Comparison of ENCODE assay signal across 17 cellular contexts in the genomic region with DNA sequence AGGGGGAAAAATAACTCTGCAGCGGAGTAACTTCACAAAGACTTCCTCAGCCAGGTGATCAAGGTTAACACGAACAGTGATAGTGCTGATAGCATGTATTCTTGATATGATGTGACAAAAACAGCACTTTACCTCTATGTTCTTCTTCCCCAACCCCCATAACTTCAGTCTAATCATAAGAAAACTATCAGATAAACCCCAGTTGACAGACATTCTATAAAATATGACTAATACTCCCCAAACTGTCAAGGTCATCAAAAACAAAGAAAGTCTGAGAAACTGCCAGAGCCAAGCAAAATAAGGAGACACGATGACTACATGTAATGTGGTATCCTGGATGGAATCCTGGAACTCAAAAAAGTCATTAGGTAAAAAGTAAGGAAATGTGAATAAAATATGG. TPM values are rescaled to one million over a fixed set of nuclear protein-coding genes. Genes with fewer than 3 reads are reported as not detected.
DNase-seq lines count a peak whose midpoint lies in the region; ATAC-seq and TF ChIP-seq lines count a peak whose summit lies in the region.
"Had no signal": no experiment of that assay in that cellular context is flagged by ENCODE, and none has a peak within 500 bp of the region (broad histone marks: within the 10 kb centered on the region; RNA-seq: fewer than 3 reads in every experiment).

No MANE protein-coding gene starts in this region.

- peaks cover 18 to 19% of the 10 kb centered on the region in 2 donors for H3K9me3 Mint-ChIP-seq in stimulated activated naive CD8-positive, alpha-beta T cell treated with anti-CD3 and anti-CD28 coated beads, Interleukin-15, amount 100 ng/mL, for 72 hours
- H3K9me3 Mint-ChIP-seq in activated naive CD8-positive, alpha-beta T cell treated with anti-CD3 and anti-CD28 coated beads for 36 hours = peaks cover 14% of the 10 kb centered on the region

- H3K4me3 ChIP-seq in foreskin fibroblast (ENCODE audit: low read depth in 1 of 2, low read length in 2 of 2) = no peak overlapping the region
- H3K4me3 ChIP-seq: coronary artery, MG63, upper lobe of left lung had no signal

- no peak overlapping the region for H3K27ac ChIP-seq in RWPE1
- H3K27ac ChIP-seq: coronary artery, upper lobe of left lung had no signal

- no peak overlapping the region for H3K27ac Mint-ChIP-seq in stimulated activated naive CD8-positive, alpha-beta T cell treated with anti-CD3 and anti-CD28 coated beads, Interleukin-15, amount 100 ng/mL, for 72 hours
- H3K27ac Mint-ChIP-seq in activated naive CD8-positive, alpha-beta T cell treated with anti-CD3 and anti-CD28 coated beads for 36 hours = peak overlapping the region; percentile 12
- H3K27ac Mint-ChIP-seq: natural killer cell, T-cell had no signal

- no peak overlapping the region for H3K4me3 Mint-ChIP-seq in stimulated activated naive CD8-positive, alpha-beta T cell treated with anti-CD3 and anti-CD28 coated beads, Interleukin-15, amount 100 ng/mL, for 72 hours
- no peak overlapping the region for H3K4me3 Mint-ChIP-seq in activated naive CD8-positive, alpha-beta T cell treated with anti-CD3 and anti-CD28 coated beads for 36 hours
- H3K4me3 Mint-ChIP-seq: natural killer cell, T-cell had no signal

- H3K4me1 Mint-ChIP-seq in stimulated activated naive CD8-positive, alpha-beta T cell treated with anti-CD3 and anti-CD28 coated beads, Interleukin-15, amount 100 ng/mL, for 72 hours = peaks cover 22% of the 10 kb centered on the region
- H3K4me1 Mint-ChIP-seq in activated naive CD8-positive, alpha-beta T cell treated with anti-CD3 and anti-CD28 coated beads for 36 hours = peaks cover 12% of the 10 kb centered on the region

- CTCF ChIA-PET in RWPE1 (lab: Yijun Ruan, JAX) = interaction anchor here (0.6 kb wide), 1 partner anchor 24 kb away, joined by 3 read pairs; no protein-coding TSS in a partner anchor

- peak; percentile 30 for ATAC-seq in stimulated activated naive CD8-positive, alpha-beta T cell treated with anti-CD3 and anti-CD28 coated beads, Interleukin-15, Interleukin-2, amounts not matched to agents 100 U/mL and 50 U/mL, for 24 hours
- ATAC-seq in stimulated activated naive CD8-positive, alpha-beta T cell treated with anti-CD3 and anti-CD28 coated beads, Interleukin-15, amount 100 ng/mL, for 72 hours = no peak
- ATAC-seq in GM18502 (IDR thresholded peaks at IDR 0.05; ENCODE audit: poor library complexity, unreplicated experiment) = no peak
- ATAC-seq in GM19395 (IDR thresholded peaks at IDR 0.05; ENCODE audit: unreplicated experiment) = no peak
- ATAC-seq: natural killer cell, Panc1, T-cell had no signal

- no peaks in the 10 kb centered on the region for H3K27me3 Mint-ChIP-seq in stimulated activated naive CD8-positive, alpha-beta T cell treated with anti-CD3 and anti-CD28 coated beads, Interleukin-15, amount 100 ng/mL, for 72 hours
- no peaks in the 10 kb centered on the region for H3K27me3 Mint-ChIP-seq in activated naive CD8-positive, alpha-beta T cell treated with anti-CD3 and anti-CD28 coated beads for 36 hours
- H3K27me3 Mint-ChIP-seq: T-cell had no signal

- TF ChIP-seq CTCF in foreskin fibroblast (IDR thresholded peaks at IDR 0.05; ENCODE audit: low read depth, low read length) (no peak), RWPE1 (conservative IDR thresholded peaks at IDR 0.05; ENCODE audit: low read depth) (no peak)

- POLR2A ChIA-PET in RWPE1 (lab: Yijun Ruan, JAX; ENCODE audit: low non-redundant PET) = no interaction called here

- DNase-seq in stimulated activated naive CD8-positive, alpha-beta T cell treated with anti-CD3 and anti-CD28 coated beads, Interleukin-15, Interleukin-2, amounts not matched to agents 100 U/mL and 50 U/mL, for 24 hours = no peak
- DNase-seq in stimulated activated naive CD8-positive, alpha-beta T cell treated with anti-CD3 and anti-CD28 coated beads, Interleukin-15, amount 100 ng/mL, for 72 hours = no peak
- DNase-seq in activated naive CD8-positive, alpha-beta T cell treated with anti-CD3 and anti-CD28 coated beads for 36 hours = no peak
- peak; percentile 46 to 69 for DNase-seq in foreskin fibroblast
- DNase-seq in RWPE1 (ENCODE audit: low spot score) = no peak
- DNase-seq in foreskin melanocyte = no peak
- DNase-seq: amygdala, hippocampal formation, MG63, natural killer cell, NCI-H1930, T-cell, upper lobe of left lung had no signal

- peaks cover 48% of the 10 kb centered on the region for H3K36me3 Mint-ChIP-seq in activated naive CD8-positive, alpha-beta T cell treated with anti-CD3 and anti-CD28 coated beads for 36 hours

RNA-seq across cellular contexts. Expression of gene METTL8, which starts 30.6 kb away (rescaled TPM):
- total RNA-seq in activated naive CD8-positive, alpha-beta T cell treated with anti-CD3 and anti-CD28 coated beads for 36 hours = 10 to 100 TPM; 49.4 to 52.7 TPM

RNA-seq across cellular contexts. Expression of gene DCAF17, which starts 30.8 kb away (rescaled TPM):
- 10 to 100 TPM; 18.8 to 18.9 TPM for total RNA-seq in activated naive CD8-positive, alpha-beta T cell treated with anti-CD3 and anti-CD28 coated beads for 36 hours

Comparison
In these comparisons a context has a peak if more than half of its experiments do, and no peak if none do; other contexts are left out.
1. DNase-seq: peak in foreskin fibroblast (2 of 2); none in stimulated activated naive CD8-positive, alpha-beta T cell treated with anti-CD3 and anti-CD28 coated beads, Interleukin-15, Interleukin-2, amounts not matched to agents 100 U/mL and 50 U/mL, for 24 hours (single experiment), stimulated activated naive CD8-positive, alpha-beta T cell treated with anti-CD3 and anti-CD28 coated beads, Interleukin-15, amount 100 ng/mL, for 72 hours (0 of 2), activated naive CD8-positive, alpha-beta T cell treated with anti-CD3 and anti-CD28 coated beads for 36 hours (single experiment), RWPE1 (single experiment) and foreskin melanocyte (single experiment).